12 cellular contexts compared by ENCODE assay signal in the genomic region with DNA sequence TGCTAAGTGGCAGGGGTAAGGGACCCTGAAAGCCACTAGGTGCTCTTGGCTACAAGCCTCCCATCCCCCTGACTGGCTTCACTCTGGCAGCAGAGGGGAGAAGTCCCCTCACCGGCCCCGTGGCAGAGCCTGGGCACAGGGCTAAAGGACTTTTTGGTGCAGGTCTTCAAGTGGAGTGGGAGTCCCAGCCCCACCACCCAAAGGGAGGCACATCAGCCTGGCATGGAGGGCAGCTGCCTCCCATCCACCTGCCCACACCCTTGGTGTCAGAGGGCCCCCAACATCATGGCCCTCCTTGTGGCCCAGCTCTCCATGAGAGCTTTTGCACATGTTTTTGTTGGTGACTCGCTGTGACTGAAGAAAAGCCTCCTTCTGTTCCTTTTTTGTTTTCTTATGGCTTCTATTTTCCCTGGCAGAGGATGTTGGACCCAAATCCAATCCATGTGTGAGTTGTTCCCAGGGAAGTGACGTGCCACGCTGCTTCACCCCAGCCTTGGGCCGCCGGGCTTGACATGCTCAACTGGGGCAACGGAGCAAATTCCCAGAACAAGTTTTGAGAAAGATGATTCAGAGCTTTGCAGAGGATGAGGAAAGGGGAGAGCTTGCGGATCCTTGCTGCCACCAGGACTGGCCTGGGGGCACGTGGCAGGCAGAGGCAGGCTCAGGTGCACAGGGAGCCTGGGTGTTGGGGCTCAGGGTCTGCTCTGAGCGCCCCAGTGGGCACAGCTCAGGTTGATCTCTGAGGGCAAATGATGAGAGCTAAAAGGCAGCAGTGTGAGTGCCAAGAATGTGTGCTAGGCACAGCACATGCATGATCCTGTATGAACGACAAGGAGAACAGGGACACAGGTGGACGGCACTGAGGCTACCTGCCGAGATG. TPM values are rescaled to one million over a fixed set of nuclear protein-coding genes. Genes with fewer than 3 reads are reported as not detected.
DNase-seq lines count a peak whose midpoint lies in the region; ATAC-seq, FAIRE-seq and TF ChIP-seq lines count a peak whose summit lies in the region.
"Had no signal": no experiment of that assay in that cellular context is flagged by ENCODE, and none has a peak within 500 bp of the region (broad histone marks: within the 10 kb centered on the region; RNA-seq: fewer than 3 reads in every experiment).

No MANE protein-coding gene starts in this region.

- H3K9me3 Mint-ChIP-seq in HFFc6 (no peaks in the 10 kb centered on the region), brain (no peaks in the 10 kb centered on the region), endodermal cell (no peaks in the 10 kb centered on the region)
- H3K9me3 Mint-ChIP-seq: T-helper 1 cell treated with Interleukin-12 subunit alpha and Interleukin-12 subunit beta and Interleukin-4 antibody, amounts not matched to agents 30 μg/mL and 1 μg/mL, for 36 hours had no signal

- dilution Hi-C loops in keratinocyte (cut with MboI; ENCODE audit: extremely low pct_ligation_motif_present, low sequenced_read_pairs): no loop called here

- peak; percentile 69 for FAIRE-seq in keratinocyte (lab: Jason Lieb, UNC)
- FAIRE-seq: GM12891 had no signal

- H3K4me3 ChIP-seq in keratinocyte (ENCODE audit: control insufficient read depth in 2 of 3, extremely low read depth in 1 of 3, insufficient read depth in 2 of 3, low read depth in 1 of 3, low read length in 3 of 3) (no peak overlapping the region), suprapubic skin (no peak overlapping the region), endodermal cell (ENCODE audit: low read length) (no peak overlapping the region)

- H3K4me2 ChIP-seq in keratinocyte (ENCODE audit: control insufficient read depth, extremely low read depth, insufficient read depth, low read depth, low read length): peak overlapping the region; percentile 22

- H3K36me3 Mint-ChIP-seq in HFFc6 (ENCODE audit: low read depth) (no peaks in the 10 kb centered on the region), brain (no peaks in the 10 kb centered on the region), endodermal cell (ENCODE audit: low read depth) (no peaks in the 10 kb centered on the region)

- H3K4me1 Mint-ChIP-seq in HFFc6 (ENCODE audit: low read depth): peaks cover 51% of the 10 kb centered on the region
- H3K4me1 Mint-ChIP-seq in brain: peaks cover 47% of the 10 kb centered on the region
- H3K4me1 Mint-ChIP-seq in endodermal cell: peaks cover 8% of the 10 kb centered on the region

- H3K9me1 ChIP-seq in keratinocyte (ENCODE audit: control insufficient read depth, extremely low read depth, insufficient read depth, low read length): no peaks in the 10 kb centered on the region

- H3K4me3 Mint-ChIP-seq in HFFc6 (peak overlapping the region; percentile 42), brain (peak overlapping the region; percentile 47 to 82 (median 59)), endodermal cell (no peak overlapping the region)
- H3K4me3 Mint-ChIP-seq: T-helper 1 cell treated with Interleukin-12 subunit alpha and Interleukin-12 subunit beta and Interleukin-4 antibody, amounts not matched to agents 30 μg/mL and 1 μg/mL, for 36 hours had no signal

- H3K27me3 Mint-ChIP-seq in HFFc6 (ENCODE audit: insufficient read depth): no peaks in the 10 kb centered on the region; the same call in 1 of the 2 replicates
- H3K27me3 Mint-ChIP-seq in brain: peaks cover 12% of the 10 kb centered on the region
- peaks cover 21% of the 10 kb centered on the region for H3K27me3 Mint-ChIP-seq in endodermal cell (ENCODE audit: insufficient read depth)

- H3K27ac ChIP-seq in keratinocyte (ENCODE audit: control insufficient read depth, insufficient read depth, low read length) (no peak overlapping the region), suprapubic skin (peak overlapping the region; percentile 92), endodermal cell (ENCODE audit: low read depth, low read length) (no peak overlapping the region)

- H3K27me3 ChIP-seq in keratinocyte (ENCODE audit: control insufficient read depth, extremely low read depth, insufficient read depth, low read length) (peaks cover 11% of the 10 kb centered on the region), suprapubic skin (peaks cover 6% of the 10 kb centered on the region), endodermal cell (ENCODE audit: control insufficient read depth, insufficient read depth, low read length, poor library complexity, severe bottlenecking) (peaks cover 5% of the 10 kb centered on the region)

- no peak for TF ChIP-seq EP300 in suprapubic skin (IDR thresholded peaks at IDR 0.05)

- ATAC-seq in GM21367 (IDR thresholded peaks at IDR 0.05; ENCODE audit: unreplicated experiment): no peak

- H3K36me3 ChIP-seq in keratinocyte (ENCODE audit: control insufficient read depth in 2 of 2, extremely low read depth in 1 of 2, insufficient read depth in 2 of 2, low read length in 2 of 2) (no peaks in the 10 kb centered on the region), suprapubic skin (no peaks in the 10 kb centered on the region), endodermal cell (ENCODE audit: control insufficient read depth, insufficient read depth, low read length) (no peaks in the 10 kb centered on the region)

- H3K27ac Mint-ChIP-seq in HFFc6: peak overlapping the region; percentile 92
- peak overlapping the region; percentile 58 to 91 (median 74) for H3K27ac Mint-ChIP-seq in brain
- no peak overlapping the region for H3K27ac Mint-ChIP-seq in endodermal cell
- H3K27ac Mint-ChIP-seq: T-helper 1 cell treated with Interleukin-12 subunit alpha and Interleukin-12 subunit beta and Interleukin-4 antibody, amounts not matched to agents 30 μg/mL and 1 μg/mL, for 36 hours had no signal

- no peaks in the 10 kb centered on the region for H3K79me2 ChIP-seq in keratinocyte (ENCODE audit: control insufficient read depth, insufficient read depth, low read length)

- H3K9me3 ChIP-seq in keratinocyte (ENCODE audit: control insufficient read depth, low read depth, low read length): no peaks in the 10 kb centered on the region
- no peaks in the 10 kb centered on the region for H3K9me3 ChIP-seq in suprapubic skin
- H3K9me3 ChIP-seq in endodermal cell (ENCODE audit: control insufficient read depth, low read length): no peaks in the 10 kb centered on the region

- DNase-seq in HFFc6: peak; percentile 93
- no peak for DNase-seq in keratinocyte (ENCODE audit: low read depth, low spot score)
- DNase-seq in suprapubic skin (ENCODE audit: low spot score in 2 of 2): no peak
- no peak for DNase-seq in endodermal cell
- DNase-seq in cerebellar cortex (ENCODE audit: low spot score): no peak
- DNase-seq in HuH-7 (ENCODE audit: low spot score): no peak
- DNase-seq: NCI-H1048 had no signal

- H4K20me1 ChIP-seq in keratinocyte (ENCODE audit: control insufficient read depth, extremely low read depth, insufficient read depth, low read length): no peaks in the 10 kb centered on the region

- no peak for TF ChIP-seq POLR2A in suprapubic skin (IDR thresholded peaks at IDR 0.05)

- H3K9ac ChIP-seq in keratinocyte (ENCODE audit: control insufficient read depth, extremely low read depth, insufficient read depth, low read length) (peak overlapping the region; percentile 5), endodermal cell (ENCODE audit: extremely low read depth, low read length, poor library complexity, severe bottlenecking) (no peak overlapping the region)

- TF ChIP-seq CTCF in HFFc6 (IDR thresholded peaks at IDR 0.05) (no peak), brain (conservative IDR thresholded peaks at IDR 0.05) (no peak), keratinocyte (optimal IDR thresholded peaks at IDR 0.05 in 1 of 3, IDR thresholded peaks at IDR 0.05 in 1 of 3, conservative IDR thresholded peaks at IDR 0.05 in 1 of 3; ENCODE audit: extremely low read depth in 1 of 3, insufficient read depth in 2 of 3, low read length in 3 of 3) (no peak), suprapubic skin (IDR thresholded peaks at IDR 0.05) (no peak), endodermal cell (conservative IDR thresholded peaks at IDR 0.05) (no peak)

- peak overlapping the region; percentile 31 for H2AFZ ChIP-seq in keratinocyte (ENCODE audit: control insufficient read depth, low read length)

- peaks cover 25% of the 10 kb centered on the region for H3K4me1 ChIP-seq in keratinocyte (ENCODE audit: control insufficient read depth, extremely low read depth, insufficient read depth, low read length)
- peaks cover 50% of the 10 kb centered on the region for H3K4me1 ChIP-seq in suprapubic skin
- H3K4me1 ChIP-seq in endodermal cell (ENCODE audit: control insufficient read depth, insufficient read depth, low read length): no peaks in the 10 kb centered on the region

- WGBS in suprapubic skin: 44% methylated on average over 14 of the region's 14 CpGs
- WGBS in endodermal cell (ENCODE audit: insufficient coverage in 1 of 2, insufficient read length in 1 of 2), 2 experiments: 91 to 92% methylated on average over 3 to 14 of the region's 14 CpGs

RNA-seq across cellular contexts. Expression of gene AEBP1, which starts 1.9 kb away (rescaled TPM):
- total RNA-seq in HFFc6 (2021; fragmentation: NEBNext Ultra II Directional; extraction: Animal tissue kit (Norgen Biotek cat#: 25700)): 10 to 100 TPM; 69.7 to 83.2 (median 76.4) TPM
- polyA plus RNA-seq in brain (ENCODE audit: insufficient read depth, low read depth, low replicate concordance) (35.2 TPM), keratinocyte (0.03 to 0.18 TPM (median 0.03 TPM) in 3 replicates)
- polyA plus RNA-seq in keratinocyte (2011; ENCODE audit: low read depth): 0.27 TPM
- 0.06 and 0.08 TPM in 2 replicates for polyA plus RNA-seq in keratinocyte (2011; cell fraction: cytosol; rRNA removed)
- 0.14 and 0.25 TPM in 2 replicates for polyA plus RNA-seq in keratinocyte (2011; cell fraction: nucleus; rRNA removed)
- 0.24 and 0.34 TPM in 2 replicates for polyA plus RNA-seq in keratinocyte (2012; ENCODE audit: low replicate concordance)
- polyA minus RNA-seq in keratinocyte: 0.06 to 0.13 TPM in 2 of 3 replicates, not detected in the other
- not detected for polyA minus RNA-seq in keratinocyte (2011; cell fraction: cytosol; rRNA and poly(A)+ RNA removed)
- polyA minus RNA-seq in keratinocyte (2011; cell fraction: nucleus; rRNA and poly(A)+ RNA removed): 0.16 TPM in 1 of 2 replicates, not detected in the other
- total RNA-seq in suprapubic skin (10 to 100 TPM; 24.3 to 74.0 (median 43.3) TPM), endodermal cell (10 to 100 TPM; 55.2 to 65.8 TPM)
- 52.9 TPM for polyA plus RNA-seq in endodermal cell (2013, experiment 1 of 2)
- polyA plus RNA-seq in endodermal cell (2013, experiment 2 of 2): 51.0 TPM

RNA-seq across cellular contexts. Expression of gene POLM, which starts 19.9 kb away (rescaled TPM):
- 10 to 100 TPM; 11.4 to 14.3 (median 12.1) TPM for total RNA-seq in HFFc6 (2021; fragmentation: NEBNext Ultra II Directional; extraction: Animal tissue kit (Norgen Biotek cat#: 25700))
- polyA plus RNA-seq in brain (ENCODE audit: insufficient read depth, low read depth, low replicate concordance): 9.1 TPM
- 4.7 to 5.9 TPM (median 4.8 TPM) in 3 replicates for polyA plus RNA-seq in keratinocyte
- polyA plus RNA-seq in keratinocyte (2011; ENCODE audit: low read depth): 6.3 TPM
- polyA plus RNA-seq in keratinocyte (2011; cell fraction: cytosol; rRNA removed): 1.9 and 2.5 TPM in 2 replicates
- 18.7 and 21.0 TPM in 2 replicates for polyA plus RNA-seq in keratinocyte (2011; cell fraction: nucleus; rRNA removed)
- polyA plus RNA-seq in keratinocyte (2012; ENCODE audit: low replicate concordance): 5.4 and 6.7 TPM in 2 replicates
- polyA minus RNA-seq in keratinocyte: 5.9 to 6.6 TPM (median 6.6 TPM) in 3 replicates
- 3.3 TPM for polyA minus RNA-seq in keratinocyte (2011; cell fraction: cytosol; rRNA and poly(A)+ RNA removed)
- polyA minus RNA-seq in keratinocyte (2011; cell fraction: nucleus; rRNA and poly(A)+ RNA removed): 8.0 and 9.4 TPM in 2 replicates
- 10 to 100 TPM; 38.0 to 77.6 (median 56.9) TPM for total RNA-seq in suprapubic skin
- 10 to 100 TPM; 23.6 to 27.0 TPM for total RNA-seq in endodermal cell
- polyA plus RNA-seq in endodermal cell (2013, experiment 1 of 2): 17.6 TPM
- polyA plus RNA-seq in endodermal cell (2013, experiment 2 of 2): 16.5 TPM

RNA-seq across cellular contexts. Expression of gene POLD2, which starts 21.1 kb away (rescaled TPM):
- 100 to 1,000 TPM; 154 to 210 (median 183) TPM for total RNA-seq in HFFc6 (2021; fragmentation: NEBNext Ultra II Directional; extraction: Animal tissue kit (Norgen Biotek cat#: 25700))
- 162 TPM for polyA plus RNA-seq in brain (ENCODE audit: insufficient read depth, low read depth, low replicate concordance)
- 140 to 158 TPM (median 152 TPM) in 3 replicates for polyA plus RNA-seq in keratinocyte
- polyA plus RNA-seq in keratinocyte (2011; ENCODE audit: low read depth): 51.7 TPM
- polyA plus RNA-seq in keratinocyte (2011; cell fraction: cytosol; rRNA removed): 112 and 180 TPM in 2 replicates
- 78.5 and 91.9 TPM in 2 replicates for polyA plus RNA-seq in keratinocyte (2011; cell fraction: nucleus; rRNA removed)
- polyA plus RNA-seq in keratinocyte (2012; ENCODE audit: low replicate concordance): 90.4 and 165 TPM in 2 replicates
- 77.2 to 216 TPM (median 100.0 TPM) in 3 replicates for polyA minus RNA-seq in keratinocyte
- 81.9 TPM for polyA minus RNA-seq in keratinocyte (2011; cell fraction: cytosol; rRNA and poly(A)+ RNA removed)
- 19.7 and 33.3 TPM in 2 replicates for polyA minus RNA-seq in keratinocyte (2011; cell fraction: nucleus; rRNA and poly(A)+ RNA removed)
- total RNA-seq in suprapubic skin: 10 to 100 TPM; 58.7 to 80.5 (median 66.1) TPM
- 100 to 1,000 TPM; 127 to 141 TPM for total RNA-seq in endodermal cell
- 118 TPM for polyA plus RNA-seq in endodermal cell (2013, experiment 1 of 2)
- polyA plus RNA-seq in endodermal cell (2013, experiment 2 of 2): 108 TPM

RNA-seq across cellular contexts. Expression of gene PGAM2, which starts 36.8 kb away (rescaled TPM):
- total RNA-seq in HFFc6 (2021; fragmentation: NEBNext Ultra II Directional; extraction: Animal tissue kit (Norgen Biotek cat#: 25700)): under 1 TPM in 4 of 6 experiments, not detected in 2; 0.26 to 0.51 (median 0.35) TPM
- polyA plus RNA-seq in brain (ENCODE audit: insufficient read depth, low read depth, low replicate concordance) (141 TPM), keratinocyte (not detected in 3 replicates)
- polyA plus RNA-seq in keratinocyte (2011; ENCODE audit: low read depth): not detected
- polyA plus RNA-seq in keratinocyte (2011; cell fraction: cytosol; rRNA removed): not detected in 2 replicates
- not detected in 2 replicates for polyA plus RNA-seq in keratinocyte (2011; cell fraction: nucleus; rRNA removed)
- polyA plus RNA-seq in keratinocyte (2012; ENCODE audit: low replicate concordance): 0.30 TPM in 1 of 2 replicates, not detected in the other
- not detected in 3 replicates for polyA minus RNA-seq in keratinocyte
- polyA minus RNA-seq in keratinocyte (2011; cell fraction: cytosol; rRNA and poly(A)+ RNA removed): not detected
- polyA minus RNA-seq in keratinocyte (2011; cell fraction: nucleus; rRNA and poly(A)+ RNA removed): not detected in 2 replicates
- total RNA-seq in suprapubic skin (1 to 10 TPM in 2 of 4 donors, not detected in 2; 2.3 to 5.0 TPM), endodermal cell (1 to 10 TPM; 1.2 to 1.3 TPM)
- polyA plus RNA-seq in endodermal cell (2013, experiment 1 of 2): 4.3 TPM
- polyA plus RNA-seq in endodermal cell (2013, experiment 2 of 2): 4.4 TPM

RNA-seq across cellular contexts. Expression of gene MYL7, which starts 38.9 kb away (rescaled TPM):
- total RNA-seq in HFFc6 (2021; fragmentation: NEBNext Ultra II Directional; extraction: Animal tissue kit (Norgen Biotek cat#: 25700)): under 1 TPM in 4 of 6 experiments, not detected in 2; 0.30 to 0.64 (median 0.49) TPM
- polyA plus RNA-seq in brain (ENCODE audit: insufficient read depth, low read depth, low replicate concordance): not detected
- 0.19 to 2.9 TPM (median 0.59 TPM) in 3 replicates for polyA plus RNA-seq in keratinocyte
- not detected for polyA plus RNA-seq in keratinocyte (2011; ENCODE audit: low read depth)
- polyA plus RNA-seq in keratinocyte (2011; cell fraction: cytosol; rRNA removed): 2.0 and 4.9 TPM in 2 replicates
- polyA plus RNA-seq in keratinocyte (2011; cell fraction: nucleus; rRNA removed): 3.4 and 6.0 TPM in 2 replicates
- 0.25 and 2.2 TPM in 2 replicates for polyA plus RNA-seq in keratinocyte (2012; ENCODE audit: low replicate concordance)
- polyA minus RNA-seq in keratinocyte: not detected in 3 replicates
- not detected for polyA minus RNA-seq in keratinocyte (2011; cell fraction: cytosol; rRNA and poly(A)+ RNA removed)
- polyA minus RNA-seq in keratinocyte (2011; cell fraction: nucleus; rRNA and poly(A)+ RNA removed): not detected in 2 replicates
- total RNA-seq in suprapubic skin: not detected
- 100 to 1,000 TPM; 115 to 120 TPM for total RNA-seq in endodermal cell
- polyA plus RNA-seq in endodermal cell (2013, experiment 1 of 2): 102 TPM
- polyA plus RNA-seq in endodermal cell (2013, experiment 2 of 2): 140 TPM
- total RNA-seq: liver had no signal
- polyA plus RNA-seq: liver had no signal
